In genomic region chr14:73427516-73428264, GRCh38 we compare ENCODE assay signal across 14 cellular contexts. TPM values are rescaled to one million over a fixed set of nuclear protein-coding genes. Genes with fewer than 3 reads are reported as not detected.
DNase-seq lines count a peak whose midpoint lies in the region; ATAC-seq and TF ChIP-seq lines count a peak whose summit lies in the region.
"Had no signal": no experiment of that assay in that cellular context is flagged by ENCODE, and none has a peak within 500 bp of the region (broad histone marks: within the 10 kb centered on the region; RNA-seq: fewer than 3 reads in every experiment).

No MANE protein-coding gene starts in this region.

- H2BK15ac ChIP-seq in IMR-90 (ENCODE audit: low read depth, low read length), result no peak overlapping the region

- no peak for TF ChIP-seq RAD21 in IMR-90 (IDR thresholded peaks at IDR 0.05; ENCODE audit: low read length)

- no TSS peak for BruUV-seq in IMR-90 (replicated peaks; lab: Mats Ljungman, UMichigan)

- H3K56ac ChIP-seq in IMR-90 (ENCODE audit: extremely low read depth, insufficient read depth, low read length), result no peak overlapping the region

- no peak overlapping the region for H2BK20ac ChIP-seq in IMR-90 (ENCODE audit: low read depth, low read length)

- in situ Hi-C loops in IMR-90 (cut with MboI; ENCODE audit: low sequenced_read_pairs), result no loop called here
- in situ Hi-C loops in brain microvascular endothelial cell (cut with HindIII; ENCODE audit: low pct_ligation_motif_present, low sequenced_read_pairs), result no loop called here

- H3K27ac ChIP-seq in IMR-90 (ENCODE audit: insufficient read depth, low read length), result peak overlapping the region; percentile 41; the same call in 1 of the 2 replicates
- H3K27ac ChIP-seq in brain microvascular endothelial cell, result peak overlapping the region; percentile 85
- H3K27ac ChIP-seq in lower lobe of right lung, result peak overlapping the region; percentile 54
- peak overlapping the region in 4 of 5 donors; percentile 29 to 54 (median 38) for H3K27ac ChIP-seq in stomach

- peak; percentile 76 for ATAC-seq in IMR-90 (ENCODE audit: low read depth)
- peak in 1 of 2 donors; percentile 24 for ATAC-seq in lower lobe of right lung
- no peak for ATAC-seq in HG02623 (IDR thresholded peaks at IDR 0.05; ENCODE audit: unreplicated experiment)
- ATAC-seq in HG02763 (IDR thresholded peaks at IDR 0.05; ENCODE audit: unreplicated experiment), result no peak
- ATAC-seq: activated CD8-positive, alpha-beta T cell treated with anti-CD3 and anti-CD28 coated beads for 36 hours had no signal

- no peak overlapping the region for H3K9ac ChIP-seq in IMR-90 (ENCODE audit: low read depth, low read length)

- no peak overlapping the region; the same call in 1 of the 2 replicates for H4K91ac ChIP-seq in IMR-90 (ENCODE audit: insufficient read depth, low read depth, low read length)

- intact Hi-C loops in IMR-90 (cut with micrococcal nuclease) (no loop called here), lower lobe of right lung (cut with DNase I) (no loop called here), stomach (cut with DNase I; ENCODE audit: low total_unique reads) (no loop called here)

- CTCF ChIA-PET in IMR-90 (lab: Yijun Ruan, JAX), result interaction anchor here (0.6 kb wide), 1 partner anchor 416 kb away, joined by 3 read pairs; no protein-coding TSS in a partner anchor

- H2BK5ac ChIP-seq in IMR-90 (ENCODE audit: low read depth, low read length, poor library complexity, severe bottlenecking), result peak overlapping the region; percentile 86

- TF ChIP-seq CTCF in IMR-90 (conservative IDR thresholded peaks at IDR 0.05; ENCODE audit: low read depth, low read length) (no peak), brain microvascular endothelial cell (IDR thresholded peaks at IDR 0.05; ENCODE audit: low read depth, low read length, missing control alignments) (no peak), lower lobe of right lung (IDR thresholded peaks at IDR 0.05) (no peak), stomach (IDR thresholded peaks at IDR 0.05) (no peak)

- H3K4me3 ChIP-seq in IMR-90 (ENCODE audit: insufficient read depth, low read depth, low read length) (peak overlapping the region; percentile 24; the same call in 1 of the 2 replicates), brain microvascular endothelial cell (ENCODE audit: low read depth, low read length) (no peak overlapping the region), lower lobe of right lung (no peak overlapping the region), stomach (no peak overlapping the region)

- peak overlapping the region; percentile 92 for H3K4me2 ChIP-seq in IMR-90 (ENCODE audit: low read depth, low read length)

- H2BK120ac ChIP-seq in IMR-90 (ENCODE audit: low read depth, low read length), result 0 out of 2 replicates have a peak overlapping the region, but pooled peaks have one; percentile 25

- peaks cover 61% of the 10 kb centered on the region for H4K20me1 ChIP-seq in IMR-90 (ENCODE audit: insufficient read depth, low read length)

- H3K18ac ChIP-seq in IMR-90 (ENCODE audit: low read depth, low read length), result peak overlapping the region; percentile 16; the same call in 1 of the 2 replicates

- dilution Hi-C loops in IMR-90 (cut with HindIII; ENCODE audit: low sequenced_read_pairs, unreplicated experiment), result no loop called here

- peak; percentile 63 for DNase-seq in IMR-90
- no peak for DNase-seq in brain microvascular endothelial cell
- no peak for DNase-seq in lower lobe of right lung
- DNase-seq in stomach, result no peak
- DNase-seq in NCI-H82 treated with DMSO at 0.1 percent for 48 hours (lab: John Stamatoyannopoulos, UW; ENCODE audit: unreplicated experiment), result no peak
- no peak for DNase-seq in NCI-H187 treated with DMSO at 0.1 percent for 48 hours (lab: John Stamatoyannopoulos, UW)
- DNase-seq: activated CD8-positive, alpha-beta T cell treated with anti-CD3 and anti-CD28 coated beads for 36 hours; activated gamma-delta T cell treated with Interleukin-2 at 50 U/mL for 16 hours; COR-L47; HCEC 1CT; NCI-H1048; substantia nigra had no signal

- H3K4me1 ChIP-seq in IMR-90 (ENCODE audit: control insufficient read depth, insufficient read depth, low read length) (peaks cover 7% of the 10 kb centered on the region; the same call in 1 of the 2 replicates), lower lobe of right lung (peaks cover 62% of the 10 kb centered on the region), stomach (peaks cover 29 to 83% (median 51%) of the 10 kb centered on the region in 4 donors)

- H2AK5ac ChIP-seq in IMR-90 (ENCODE audit: low read depth, low read length), result no peak overlapping the region

- H3K36me3 ChIP-seq in IMR-90 (ENCODE audit: control insufficient read depth, insufficient read depth, low read length) (no peaks in the 10 kb centered on the region), brain microvascular endothelial cell (replicated peaks) (no peaks in the 10 kb centered on the region), lower lobe of right lung (no peaks in the 10 kb centered on the region), stomach (peaks cover 0 to 2% (median 0%) of the 10 kb centered on the region in 4 donors)

- H3K9me3 ChIP-seq in IMR-90 (ENCODE audit: control insufficient read depth, insufficient read depth, low read length) (no peaks in the 10 kb centered on the region), lower lobe of right lung (no peaks in the 10 kb centered on the region), stomach (no peaks in the 10 kb centered on the region)

- H3K9me1 ChIP-seq in IMR-90 (ENCODE audit: insufficient read depth, low read length), result peaks cover 5% of the 10 kb centered on the region

- 100% methylated on average over 1 of the region's 4 CpGs; no CpG with 5 or more reads in 1 of the 2 experiments for WGBS in IMR-90 (ENCODE audit: extremely low coverage in 2 of 2, insufficient read length in 1 of 2), 2 experiments
- WGBS in stomach, 5 donors, result 60 to 81% (median 65%) methylated on average over 4 of the region's 4 CpGs

- H3K14ac ChIP-seq in IMR-90 (replicated peaks; ENCODE audit: low read depth, low read length), result no peak overlapping the region; the same call in 1 of the 2 replicates

- peak overlapping the region; percentile 54 for H3K4ac ChIP-seq in IMR-90 (ENCODE audit: low read depth, low read length)

- no peak for TF ChIP-seq EP300 in stomach (IDR thresholded peaks at IDR 0.05)

- H4K5ac ChIP-seq in IMR-90 (ENCODE audit: low read depth, low read length), result peak overlapping the region; percentile 44; the same call in 1 of the 2 replicates

- H4K8ac ChIP-seq in IMR-90 (ENCODE audit: low read depth in 2 of 2, low read length in 2 of 2), result 0 out of 4 replicates have a peak overlapping the region, but pooled peaks of 1 of the 2 experiments have one; percentile 15

- peaks cover 0 to 44% of the 10 kb centered on the region in 2 experiments; a peak in 3 of 4 replicates for H3K79me1 ChIP-seq in IMR-90 (ENCODE audit: low read depth in 1 of 2, low read length in 2 of 2)

- H3K23ac ChIP-seq in IMR-90 (ENCODE audit: low read depth, low read length), result no peak overlapping the region; the same call in 1 of the 2 replicates

- H3K27me3 ChIP-seq in IMR-90 (ENCODE audit: control insufficient read depth, insufficient read depth, low read length), result no peaks in the 10 kb centered on the region
- no peaks in the 10 kb centered on the region for H3K27me3 ChIP-seq in brain microvascular endothelial cell (replicated peaks)
- H3K27me3 ChIP-seq in lower lobe of right lung (ENCODE audit: low read depth), result no peaks in the 10 kb centered on the region
- no peaks in the 10 kb centered on the region for H3K27me3 ChIP-seq in stomach

- H2AK9ac ChIP-seq in IMR-90 (replicated peaks; ENCODE audit: low read depth, low read length, poor library complexity), result no peak overlapping the region

- H2AFZ ChIP-seq in IMR-90 (replicated peaks; ENCODE audit: low read length, poor library complexity), result no peak overlapping the region

- no peak for TF ChIP-seq POLR2A in IMR-90 (IDR thresholded peaks at IDR 0.05; ENCODE audit: low read depth, low read length)
- no peak for TF ChIP-seq POLR2A in stomach (IDR thresholded peaks at IDR 0.05)

- POLR2A ChIA-PET in IMR-90 (lab: Charles Lee; ENCODE audit: unreplicated experiment), result no interaction called here

TF ChIP-seq in IMR-90, 13 proteins besides CTCF, POLR2A, EP300 and RAD21 (continues in another document):
- TF ChIP-seq CHD1 (IDR thresholded peaks at IDR 0.05; ENCODE audit: low read depth, low read length) (no peak), MAFK (IDR thresholded peaks at IDR 0.05; ENCODE audit: low read depth, low read length) (no peak), USF2 (IDR thresholded peaks at IDR 0.05; ENCODE audit: low read depth, low read length) (no peak), NFE2L2 (IDR thresholded peaks at IDR 0.05; ENCODE audit: low read depth, low read length) (no peak), MAZ (IDR thresholded peaks at IDR 0.05; ENCODE audit: borderline replicate concordance, low read depth, low read length) (no peak), CEBPB (IDR thresholded peaks at IDR 0.05; ENCODE audit: low read depth, low read length) (no peak), SMC3 (IDR thresholded peaks at IDR 0.05; ENCODE audit: low read depth, low read length) (no peak), ELK1 (IDR thresholded peaks at IDR 0.05; ENCODE audit: borderline replicate concordance, low read depth, low read length) (no peak), BHLHE40 (IDR thresholded peaks at IDR 0.05; ENCODE audit: low read depth, low read length) (no peak), MXI1 (IDR thresholded peaks at IDR 0.05; ENCODE audit: borderline replicate concordance, low read depth, low read length) (no peak)

RNA-seq across cellular contexts. Expression of gene NUMB, which starts 30.7 kb away (rescaled TPM):
- 41.7 and 45.9 TPM in 2 replicates for total RNA-seq in IMR-90 (2012; rRNA removed)
- polyA plus RNA-seq in IMR-90 (2012; rRNA removed), result 114 and 135 TPM in 2 replicates
- 49.6 and 56.5 TPM in 2 replicates for polyA plus RNA-seq in IMR-90 (2012; cell fraction: cytosol; rRNA removed)
- polyA plus RNA-seq in IMR-90 (2012; cell fraction: nucleus; rRNA removed; ENCODE audit: low replicate concordance), result 202 and 237 TPM in 2 replicates
- 126 TPM for total RNA-seq in lower lobe of right lung
- total RNA-seq in stomach, result 100 to 1,000 TPM in 2 of 5 donors, 10 to 100 TPM in 3; 43.7 to 135 (median 75.6) TPM
- 10 to 100 TPM; 26.4 to 43.8 (median 26.6) TPM for polyA plus RNA-seq in stomach
